20 cellular contexts compared by ENCODE assay signal in genomic region chr17:63486317-63487013, GRCh38. TPM values are rescaled to one million over a fixed set of nuclear protein-coding genes. Genes with fewer than 3 reads are reported as not detected.
"Had no signal": no experiment of that assay in that cellular context is flagged by ENCODE, and none has a peak within 500 bp of the region (broad histone marks: within the 10 kb centered on the region; RNA-seq: fewer than 3 reads in every experiment).

No MANE protein-coding gene starts in this region.

- H3K4me1 Mint-ChIP-seq: activated naive CD4-positive, alpha-beta T cell treated with anti-CD3 and anti-CD28 coated beads, Interleukin-2, amount 50 U/mL, for 24 hours had no signal

- H3K36me3 ChIP-seq: gastrocnemius medialis, left ventricle myocardium inferior, prostate gland, right atrium auricular region, transverse colon had no signal

- H3K27ac Mint-ChIP-seq: activated naive CD4-positive, alpha-beta T cell treated with anti-CD3 and anti-CD28 coated beads, Interleukin-2, amount 50 U/mL, for 24 hours; stimulated activated naive CD8-positive, alpha-beta T cell treated with anti-CD3 and anti-CD28 coated beads, Interleukin-15, Interleukin-2, amounts not matched to agents 100 ng/mL and 50 ng/mL, for 24 hours had no signal

- H3K4me3 Mint-ChIP-seq: activated naive CD4-positive, alpha-beta T cell treated with anti-CD3 and anti-CD28 coated beads, Interleukin-2, amount 50 U/mL, for 24 hours; stimulated activated naive CD8-positive, alpha-beta T cell treated with anti-CD3 and anti-CD28 coated beads, Interleukin-15, Interleukin-2, amounts not matched to agents 100 ng/mL and 50 ng/mL, for 24 hours had no signal

- H3K4me3 ChIP-seq: gastrocnemius medialis, left ventricle myocardium inferior, prostate gland, right atrium auricular region, skin epidermis, transverse colon had no signal

- H3K9me3 Mint-ChIP-seq: activated naive CD4-positive, alpha-beta T cell treated with anti-CD3 and anti-CD28 coated beads, Interleukin-2, amount 50 U/mL, for 24 hours; stimulated activated naive CD8-positive, alpha-beta T cell treated with anti-CD3 and anti-CD28 coated beads, Interleukin-15, Interleukin-2, amounts not matched to agents 100 ng/mL and 50 ng/mL, for 24 hours had no signal

- H3K4me1 ChIP-seq: gastrocnemius medialis, left ventricle myocardium inferior, prostate gland, right atrium auricular region, transverse colon had no signal

- ATAC-seq: activated CD4-positive, CD25-positive, alpha-beta regulatory T cell treated with anti-CD3 and anti-CD28 coated beads, Interleukin-2, amount 50 U/mL, for 24 hours; esophagus mucosa; gastrocnemius medialis had no signal

- H3K27ac ChIP-seq: gastrocnemius medialis, left ventricle myocardium inferior, prostate gland, right atrium auricular region, skin epidermis, transverse colon had no signal

- H3K27me3 ChIP-seq: gastrocnemius medialis, right atrium auricular region, transverse colon had no signal

- H3K36me3 Mint-ChIP-seq: activated naive CD4-positive, alpha-beta T cell treated with anti-CD3 and anti-CD28 coated beads, Interleukin-2, amount 50 U/mL, for 24 hours had no signal

- DNase-seq: activated gamma-delta T cell; cerebellar nuclear complex; effector CD4-positive, alpha-beta T cell; gastrocnemius medialis; head of caudate nucleus; left ventricle myocardium inferior; T1000; transverse colon had no signal

- H3K9me3 ChIP-seq: gastrocnemius medialis, left ventricle myocardium inferior, prostate gland, right atrium auricular region, transverse colon had no signal

- H3K27me3 Mint-ChIP-seq: activated naive CD4-positive, alpha-beta T cell treated with anti-CD3 and anti-CD28 coated beads, Interleukin-2, amount 50 U/mL, for 24 hours; stimulated activated naive CD8-positive, alpha-beta T cell treated with anti-CD3 and anti-CD28 coated beads, Interleukin-15, Interleukin-2, amounts not matched to agents 100 ng/mL and 50 ng/mL, for 24 hours had no signal

RNA-seq across cellular contexts. Expression of gene ACE, which starts 9.6 kb away (rescaled TPM):
- total RNA-seq: bronchial epithelial cell had no signal

RNA-seq across cellular contexts. Expression of gene KCNH6, which starts 36.7 kb away (rescaled TPM):
- total RNA-seq: activated CD8-positive, alpha-beta memory T cell treated with anti-CD3 and anti-CD28 coated beads for 36 hours; bronchial epithelial cell; esophagus mucosa; gastrocnemius medialis; left ventricle myocardium inferior; mononuclear cell; osteocyte; right atrium auricular region; T-helper 1 cell treated with Interleukin-12 subunit alpha and Interleukin-12 subunit beta and Interleukin-4 antibody, amounts not matched to agents 30 ng/mL and 1 ng/mL, for 36 hours had no signal
